1 cellular context compared by ENCODE assay signal in genomic region chr11:2728663-2729332, GRCh38.
TF ChIP-seq lines count a peak whose summit lies in the region.

No MANE protein-coding gene starts in this region.

TF ChIP-seq in HepG2, 621 proteins besides CTCF, POLR2A, EP300 and RAD21 (continues in another document):
- TF ChIP-seq, protein P1, sequence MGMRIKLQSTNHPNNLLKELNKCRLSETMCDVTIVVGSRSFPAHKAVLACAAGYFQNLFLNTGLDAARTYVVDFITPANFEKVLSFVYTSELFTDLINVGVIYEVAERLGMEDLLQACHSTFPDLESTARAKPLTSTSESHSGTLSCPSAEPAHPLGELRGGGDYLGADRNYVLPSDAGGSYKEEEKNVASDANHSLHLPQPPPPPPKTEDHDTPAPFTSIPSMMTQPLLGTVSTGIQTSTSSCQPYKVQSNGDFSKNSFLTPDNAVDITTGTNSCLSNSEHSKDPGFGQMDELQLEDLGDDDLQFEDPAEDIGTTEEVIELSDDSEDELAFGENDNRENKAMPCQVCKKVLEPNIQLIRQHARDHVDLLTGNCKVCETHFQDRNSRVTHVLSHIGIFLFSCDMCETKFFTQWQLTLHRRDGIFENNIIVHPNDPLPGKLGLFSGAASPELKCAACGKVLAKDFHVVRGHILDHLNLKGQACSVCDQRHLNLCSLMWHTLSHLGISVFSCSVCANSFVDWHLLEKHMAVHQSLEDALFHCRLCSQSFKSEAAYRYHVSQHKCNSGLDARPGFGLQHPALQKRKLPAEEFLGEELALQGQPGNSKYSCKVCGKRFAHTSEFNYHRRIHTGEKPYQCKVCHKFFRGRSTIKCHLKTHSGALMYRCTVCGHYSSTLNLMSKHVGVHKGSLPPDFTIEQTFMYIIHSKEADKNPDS (CRISPR knock-in tag; IDR thresholded peaks at IDR 0.05): no peak
- no peak for TF ChIP-seq NFE2 (CRISPR knock-in tag; IDR thresholded peaks at IDR 0.05)
- peak; percentile 80; the same call in 1 of the 2 replicates for TF ChIP-seq ZNF605 (CRISPR knock-in tag; IDR thresholded peaks at IDR 0.05)
- TF ChIP-seq ZNF225 (CRISPR knock-in tag; IDR thresholded peaks at IDR 0.05): no peak
- no peak for TF ChIP-seq MAFG (CRISPR knock-in tag; IDR thresholded peaks at IDR 0.05)
- no peak for TF ChIP-seq GPN1 (CRISPR knock-in tag; IDR thresholded peaks at IDR 0.05; ENCODE audit: borderline replicate concordance)
- TF ChIP-seq, protein P2, sequence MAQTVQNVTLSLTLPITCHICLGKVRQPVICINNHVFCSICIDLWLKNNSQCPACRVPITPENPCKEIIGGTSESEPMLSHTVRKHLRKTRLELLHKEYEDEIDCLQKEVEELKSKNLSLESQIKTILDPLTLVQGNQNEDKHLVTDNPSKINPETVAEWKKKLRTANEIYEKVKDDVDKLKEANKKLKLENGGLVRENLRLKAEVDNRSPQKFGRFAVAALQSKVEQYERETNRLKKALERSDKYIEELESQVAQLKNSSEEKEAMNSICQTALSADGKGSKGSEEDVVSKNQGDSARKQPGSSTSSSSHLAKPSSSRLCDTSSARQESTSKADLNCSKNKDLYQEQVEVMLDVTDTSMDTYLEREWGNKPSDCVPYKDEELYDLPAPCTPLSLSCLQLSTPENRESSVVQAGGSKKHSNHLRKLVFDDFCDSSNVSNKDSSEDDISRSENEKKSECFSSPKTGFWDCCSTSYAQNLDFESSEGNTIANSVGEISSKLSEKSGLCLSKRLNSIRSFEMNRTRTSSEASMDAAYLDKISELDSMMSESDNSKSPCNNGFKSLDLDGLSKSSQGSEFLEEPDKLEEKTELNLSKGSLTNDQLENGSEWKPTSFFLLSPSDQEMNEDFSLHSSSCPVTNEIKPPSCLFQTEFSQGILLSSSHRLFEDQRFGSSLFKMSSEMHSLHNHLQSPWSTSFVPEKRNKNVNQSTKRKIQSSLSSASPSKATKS (CRISPR knock-in tag; IDR thresholded peaks at IDR 0.05): no peak
- TF ChIP-seq, protein P3, sequence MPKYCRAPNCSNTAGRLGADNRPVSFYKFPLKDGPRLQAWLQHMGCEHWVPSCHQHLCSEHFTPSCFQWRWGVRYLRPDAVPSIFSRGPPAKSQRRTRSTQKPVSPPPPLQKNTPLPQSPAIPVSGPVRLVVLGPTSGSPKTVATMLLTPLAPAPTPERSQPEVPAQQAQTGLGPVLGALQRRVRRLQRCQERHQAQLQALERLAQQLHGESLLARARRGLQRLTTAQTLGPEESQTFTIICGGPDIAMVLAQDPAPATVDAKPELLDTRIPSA (CRISPR knock-in tag; IDR thresholded peaks at IDR 0.05; ENCODE audit: borderline replicate concordance): no peak
- peak; percentile 44 for TF ChIP-seq ERF (CRISPR knock-in tag; IDR thresholded peaks at IDR 0.05)
- TF ChIP-seq ZNF839 (CRISPR knock-in tag; IDR thresholded peaks at IDR 0.05; ENCODE audit: borderline replicate concordance): no peak
- TF ChIP-seq, protein P4, sequence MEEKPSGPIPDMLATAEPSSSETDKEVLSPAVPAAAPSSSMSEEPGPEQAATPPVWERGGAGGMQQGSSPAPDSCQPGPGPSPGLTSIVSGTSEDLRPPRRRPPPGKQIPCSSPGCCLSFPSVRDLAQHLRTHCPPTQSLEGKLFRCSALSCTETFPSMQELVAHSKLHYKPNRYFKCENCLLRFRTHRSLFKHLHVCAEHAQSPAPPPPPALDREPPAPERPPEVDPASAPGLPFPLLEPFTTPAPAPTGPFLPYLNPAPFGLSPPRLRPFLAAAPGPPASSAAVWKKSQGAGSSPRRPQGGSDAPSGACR (CRISPR knock-in tag; IDR thresholded peaks at IDR 0.05): no peak
- TF ChIP-seq, protein P5, sequence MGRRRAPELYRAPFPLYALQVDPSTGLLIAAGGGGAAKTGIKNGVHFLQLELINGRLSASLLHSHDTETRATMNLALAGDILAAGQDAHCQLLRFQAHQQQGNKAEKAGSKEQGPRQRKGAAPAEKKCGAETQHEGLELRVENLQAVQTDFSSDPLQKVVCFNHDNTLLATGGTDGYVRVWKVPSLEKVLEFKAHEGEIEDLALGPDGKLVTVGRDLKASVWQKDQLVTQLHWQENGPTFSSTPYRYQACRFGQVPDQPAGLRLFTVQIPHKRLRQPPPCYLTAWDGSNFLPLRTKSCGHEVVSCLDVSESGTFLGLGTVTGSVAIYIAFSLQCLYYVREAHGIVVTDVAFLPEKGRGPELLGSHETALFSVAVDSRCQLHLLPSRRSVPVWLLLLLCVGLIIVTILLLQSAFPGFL (CRISPR knock-in tag; IDR thresholded peaks at IDR 0.05): no peak
- TF ChIP-seq HOXD1 (CRISPR knock-in tag; IDR thresholded peaks at IDR 0.05): peak; percentile 94
- no peak for TF ChIP-seq CCAR2 (optimal IDR thresholded peaks at IDR 0.05; ENCODE audit: low read depth, low read length)
- TF ChIP-seq ZNF280D (CRISPR knock-in tag; IDR thresholded peaks at IDR 0.05): 0 out of 2 replicates have a peak, but pooled peaks have one; percentile 54
- TF ChIP-seq ISL2 (CRISPR knock-in tag; IDR thresholded peaks at IDR 0.05): peak; percentile 92
- no peak for TF ChIP-seq ZNF570 (CRISPR knock-in tag; IDR thresholded peaks at IDR 0.05; ENCODE audit: borderline replicate concordance)
- TF ChIP-seq NCOA5 (CRISPR knock-in tag; IDR thresholded peaks at IDR 0.05): no peak
- TF ChIP-seq, protein P6, sequence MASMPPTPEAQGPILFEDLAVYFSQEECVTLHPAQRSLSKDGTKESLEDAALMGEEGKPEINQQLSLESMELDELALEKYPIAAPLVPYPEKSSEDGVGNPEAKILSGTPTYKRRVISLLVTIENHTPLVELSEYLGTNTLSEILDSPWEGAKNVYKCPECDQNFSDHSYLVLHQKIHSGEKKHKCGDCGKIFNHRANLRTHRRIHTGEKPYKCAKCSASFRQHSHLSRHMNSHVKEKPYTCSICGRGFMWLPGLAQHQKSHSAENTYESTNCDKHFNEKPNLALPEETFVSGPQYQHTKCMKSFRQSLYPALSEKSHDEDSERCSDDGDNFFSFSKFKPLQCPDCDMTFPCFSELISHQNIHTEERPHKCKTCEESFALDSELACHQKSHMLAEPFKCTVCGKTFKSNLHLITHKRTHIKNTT (CRISPR knock-in tag; IDR thresholded peaks at IDR 0.05): no peak
- TF ChIP-seq ZNF746 (CRISPR knock-in tag; IDR thresholded peaks at IDR 0.05): peak; percentile 37; the same call in 1 of the 2 replicates
- TF ChIP-seq SPEN (CRISPR knock-in tag; IDR thresholded peaks at IDR 0.05; ENCODE audit: low read depth): no peak; the same call in 1 of the 2 replicates
- TF ChIP-seq NR2F6 (IDR thresholded peaks at IDR 0.05): peak; percentile 57; the same call in 1 of the 2 replicates
- peak; percentile 74 for TF ChIP-seq NR2F6 (CRISPR knock-in tag; IDR thresholded peaks at IDR 0.05)
- TF ChIP-seq, protein P7, sequence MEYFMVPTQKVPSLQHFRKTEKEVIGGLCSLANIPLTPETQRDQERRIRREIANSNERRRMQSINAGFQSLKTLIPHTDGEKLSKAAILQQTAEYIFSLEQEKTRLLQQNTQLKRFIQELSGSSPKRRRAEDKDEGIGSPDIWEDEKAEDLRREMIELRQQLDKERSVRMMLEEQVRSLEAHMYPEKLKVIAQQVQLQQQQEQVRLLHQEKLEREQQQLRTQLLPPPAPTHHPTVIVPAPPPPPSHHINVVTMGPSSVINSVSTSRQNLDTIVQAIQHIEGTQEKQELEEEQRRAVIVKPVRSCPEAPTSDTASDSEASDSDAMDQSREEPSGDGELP (IDR thresholded peaks at IDR 0.05; ENCODE audit: borderline replicate concordance, low read depth): peak; percentile 57; the same call in 1 of the 2 replicates
- TF ChIP-seq ZNF672 (CRISPR knock-in tag; IDR thresholded peaks at IDR 0.05): no peak
- TF ChIP-seq, protein P8, sequence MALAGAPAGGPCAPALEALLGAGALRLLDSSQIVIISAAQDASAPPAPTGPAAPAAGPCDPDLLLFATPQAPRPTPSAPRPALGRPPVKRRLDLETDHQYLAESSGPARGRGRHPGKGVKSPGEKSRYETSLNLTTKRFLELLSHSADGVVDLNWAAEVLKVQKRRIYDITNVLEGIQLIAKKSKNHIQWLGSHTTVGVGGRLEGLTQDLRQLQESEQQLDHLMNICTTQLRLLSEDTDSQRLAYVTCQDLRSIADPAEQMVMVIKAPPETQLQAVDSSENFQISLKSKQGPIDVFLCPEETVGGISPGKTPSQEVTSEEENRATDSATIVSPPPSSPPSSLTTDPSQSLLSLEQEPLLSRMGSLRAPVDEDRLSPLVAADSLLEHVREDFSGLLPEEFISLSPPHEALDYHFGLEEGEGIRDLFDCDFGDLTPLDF (CRISPR knock-in tag; IDR thresholded peaks at IDR 0.05): 0 out of 2 replicates have a peak, but pooled peaks have one; percentile 27
- no peak for TF ChIP-seq ARHGAP35 (CRISPR knock-in tag; IDR thresholded peaks at IDR 0.05; ENCODE audit: borderline replicate concordance)
- no peak for TF ChIP-seq ZNF17 (CRISPR knock-in tag; IDR thresholded peaks at IDR 0.05)
- no peak for TF ChIP-seq ZNF552 (CRISPR knock-in tag; IDR thresholded peaks at IDR 0.05; ENCODE audit: borderline replicate concordance)
- TF ChIP-seq ZNF33B (CRISPR knock-in tag; IDR thresholded peaks at IDR 0.05): no peak; the same call in none of the 2 replicates
- peak; percentile 51 for TF ChIP-seq YY1 (IDR thresholded peaks at IDR 0.05; ENCODE audit: insufficient read depth, insufficient replicate concordance, low read depth, low read length)
- TF ChIP-seq THAP11 (CRISPR knock-in tag; IDR thresholded peaks at IDR 0.05): peak; percentile 57; the same call in 1 of the 2 replicates
- no peak for TF ChIP-seq DDIT3 (CRISPR knock-in tag; IDR thresholded peaks at IDR 0.05)
- TF ChIP-seq ZNF563 (CRISPR knock-in tag; IDR thresholded peaks at IDR 0.05): no peak
- TF ChIP-seq ZBTB43 (CRISPR knock-in tag; conservative IDR thresholded peaks at IDR 0.05): no peak
- no peak for TF ChIP-seq KLF13 (CRISPR knock-in tag; IDR thresholded peaks at IDR 0.05)
- peak; percentile 72; the same call in 1 of the 2 replicates for TF ChIP-seq ZSCAN9 (CRISPR knock-in tag; IDR thresholded peaks at IDR 0.05; ENCODE audit: borderline replicate concordance)
- no peak for TF ChIP-seq NR3C1 (CRISPR knock-in tag; IDR thresholded peaks at IDR 0.05)
- TF ChIP-seq, protein P9, sequence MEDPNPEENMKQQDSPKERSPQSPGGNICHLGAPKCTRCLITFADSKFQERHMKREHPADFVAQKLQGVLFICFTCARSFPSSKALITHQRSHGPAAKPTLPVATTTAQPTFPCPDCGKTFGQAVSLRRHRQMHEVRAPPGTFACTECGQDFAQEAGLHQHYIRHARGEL (CRISPR knock-in tag; IDR thresholded peaks at IDR 0.05): no peak
- TF ChIP-seq, protein P10, sequence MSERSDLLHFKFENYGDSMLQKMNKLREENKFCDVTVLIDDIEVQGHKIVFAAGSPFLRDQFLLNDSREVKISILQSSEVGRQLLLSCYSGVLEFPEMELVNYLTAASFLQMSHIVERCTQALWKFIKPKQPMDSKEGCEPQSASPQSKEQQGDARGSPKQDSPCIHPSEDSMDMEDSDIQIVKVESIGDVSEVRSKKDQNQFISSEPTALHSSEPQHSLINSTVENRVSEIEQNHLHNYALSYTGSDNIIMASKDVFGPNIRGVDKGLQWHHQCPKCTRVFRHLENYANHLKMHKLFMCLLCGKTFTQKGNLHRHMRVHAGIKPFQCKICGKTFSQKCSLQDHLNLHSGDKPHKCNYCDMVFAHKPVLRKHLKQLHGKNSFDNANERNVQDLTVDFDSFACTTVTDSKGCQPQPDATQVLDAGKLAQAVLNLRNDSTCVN (CRISPR knock-in tag; IDR thresholded peaks at IDR 0.05; ENCODE audit: borderline replicate concordance): no peak; the same call in 1 of the 2 replicates
- peak; percentile 76 for TF ChIP-seq SOX13 (IDR thresholded peaks at IDR 0.05)
- TF ChIP-seq SOX13 (CRISPR knock-in tag; conservative IDR thresholded peaks at IDR 0.05 in 1 of 2, IDR thresholded peaks at IDR 0.05 in 1 of 2): peak in 1 of 2 experiments; percentile 96; a peak in 2 of 4 replicates
- no peak for TF ChIP-seq CREBL2 (CRISPR knock-in tag; IDR thresholded peaks at IDR 0.05; ENCODE audit: borderline replicate concordance)
- TF ChIP-seq ZNF503 (CRISPR knock-in tag; IDR thresholded peaks at IDR 0.05): peak; percentile 93
